Comparison of ENCODE assay signal across 30 cellular contexts in genomic region chr1:227213426-227213825, GRCh38.
"Had no signal": no experiment of that assay in that cellular context is flagged by ENCODE, and none has a peak within 500 bp of the region (broad histone marks: within the 10 kb centered on the region; RNA-seq: fewer than 3 reads in every experiment).

No MANE protein-coding gene starts in this region.

- H3K4me1 ChIP-seq: colonic mucosa, esophagus squamous epithelium, gastroesophageal sphincter had no signal

- H3K36me3 Mint-ChIP-seq: activated CD4-positive, alpha-beta memory T cell treated with anti-CD3 and anti-CD28 coated beads for 36 hours; activated CD8-positive, alpha-beta memory T cell treated with anti-CD3 and anti-CD28 coated beads, Interleukin-2, amount 10 ng/mL, durations not matched to agents 7 days and 5 days; activated naive CD4-positive, alpha-beta T cell treated with anti-CD3 and anti-CD28 coated beads, Interleukin-2, amount 50 U/mL, for 24 hours; activated naive CD8-positive, alpha-beta T cell treated with anti-CD3 and anti-CD28 coated beads for 36 hours had no signal

- H3K4me3 Mint-ChIP-seq: activated CD4-positive, alpha-beta memory T cell treated with anti-CD3 and anti-CD28 coated beads for 36 hours; activated CD4-positive, alpha-beta T cell treated with anti-CD3 and anti-CD28 coated beads for 36 hours; activated CD4-positive, alpha-beta T cell treated with anti-CD3 and anti-CD28 coated beads, Interleukin-2, amount 10 ng/mL, durations not matched to agents 24 days and 14 days; activated CD8-positive, alpha-beta memory T cell treated with anti-CD3 and anti-CD28 coated beads, Interleukin-2, amount 10 ng/mL, durations not matched to agents 7 days and 5 days; activated CD8-positive, alpha-beta T cell treated with anti-CD3 and anti-CD28 coated beads, Interleukin-2, amount 10 ng/mL, durations not matched to agents 7 days and 5 days; activated naive CD4-positive, alpha-beta T cell treated with anti-CD3 and anti-CD28 coated beads for 36 hours; activated naive CD4-positive, alpha-beta T cell treated with anti-CD3 and anti-CD28 coated beads, Interleukin-2, amount 50 U/mL, for 24 hours; activated naive CD8-positive, alpha-beta T cell treated with anti-CD3 and anti-CD28 coated beads for 36 hours; activated naive CD8-positive, alpha-beta T cell treated with anti-CD3 and anti-CD28 coated beads, Interleukin-2, amount 50 U/mL, for 24 hours; activated T-helper 1 cell treated with anti-CD3 and anti-CD28 coated beads, Interleukin-12 subunit alpha, Interleukin-12 subunit beta, Interleukin-2, Interleukin-4 antibody, amounts not matched to agents 30 ng/mL and 10 ng/mL and 1 ng/mL, durations not matched to agents 14 hours and 24 hours and 36 hours; effector memory CD8-positive, alpha-beta T cell had no signal

- ATAC-seq: activated CD4-positive, alpha-beta T cell treated with anti-CD3 and anti-CD28 coated beads for 36 hours; activated CD8-positive, alpha-beta memory T cell treated with anti-CD3 and anti-CD28 coated beads, Interleukin-2, amount 10 ng/mL, durations not matched to agents 7 days and 5 days; activated CD8-positive, alpha-beta T cell treated with anti-CD3 and anti-CD28 coated beads, Interleukin-2, amount 10 ng/mL, durations not matched to agents 7 days and 5 days; activated naive CD8-positive, alpha-beta T cell treated with anti-CD3 and anti-CD28 coated beads, Interleukin-2, amount 50 U/mL, for 24 hours; body of pancreas; effector memory CD8-positive, alpha-beta T cell; gastroesophageal sphincter had no signal

- H3K27ac ChIP-seq: adrenal gland, body of pancreas, colonic mucosa, esophagus squamous epithelium, gastroesophageal sphincter had no signal

- H3K9me3 ChIP-seq: adrenal gland, body of pancreas, colonic mucosa, esophagus squamous epithelium, gastroesophageal sphincter had no signal

- DNase-seq: activated CD4-positive, alpha-beta memory T cell treated with anti-CD3 and anti-CD28 coated beads for 36 hours; activated CD4-positive, alpha-beta T cell treated with anti-CD3 and anti-CD28 coated beads for 36 hours; activated CD4-positive, alpha-beta T cell treated with anti-CD3 and anti-CD28 coated beads, Interleukin-2, amount 10 ng/mL, durations not matched to agents 24 days and 14 days; activated CD4-positive, CD25-positive, alpha-beta regulatory T cell; activated CD4-positive, CD25-positive, alpha-beta regulatory T cell treated with anti-CD3 and anti-CD28 coated beads, Interleukin-2, amount 50 U/mL, for 72 hours; activated CD8-positive, alpha-beta memory T cell treated with anti-CD3 and anti-CD28 coated beads, Interleukin-2, amount 10 ng/mL, durations not matched to agents 7 days and 5 days; activated CD8-positive, alpha-beta memory T cell treated with anti-CD3 and anti-CD28 coated beads, Interleukin-2, amount 50 U/mL, for 4 hours; activated CD8-positive, alpha-beta T cell treated with anti-CD3 and anti-CD28 coated beads, Interleukin-2, amount 10 ng/mL, durations not matched to agents 7 days and 5 days; activated effector memory CD4-positive, alpha-beta T cell treated with anti-CD3 and anti-CD28 coated beads, Interleukin-2, amount 50 U/mL, for 16 hours; activated naive CD4-positive, alpha-beta T cell treated with anti-CD3 and anti-CD28 coated beads for 36 hours; activated naive CD8-positive, alpha-beta T cell treated with anti-CD3 and anti-CD28 coated beads for 36 hours; activated naive CD8-positive, alpha-beta T cell treated with anti-CD3 and anti-CD28 coated beads, Interleukin-2, amount 50 U/mL, for 24 hours; activated T-cell treated with anti-CD3 and anti-CD28 coated beads, Interleukin-2, amount 50 U/mL, for 1 hour; activated T-cell treated with anti-CD3 and anti-CD28 coated beads, Interleukin-2, amount 50 U/mL, for 48 hours; adrenal gland; amygdala; aorta; body of pancreas; caudate nucleus; colonic mucosa; effector CD4-positive, alpha-beta T cell; effector memory CD8-positive, alpha-beta T cell; esophagus squamous epithelium; foreskin melanocyte; hippocampal formation; T-helper 2 cell had no signal

- H3K27me3 ChIP-seq: adrenal gland, body of pancreas, colonic mucosa, esophagus squamous epithelium, gastroesophageal sphincter had no signal

- H3K27ac Mint-ChIP-seq: activated CD4-positive, alpha-beta memory T cell treated with anti-CD3 and anti-CD28 coated beads for 36 hours; activated CD4-positive, alpha-beta T cell treated with anti-CD3 and anti-CD28 coated beads for 36 hours; activated CD4-positive, alpha-beta T cell treated with anti-CD3 and anti-CD28 coated beads, Interleukin-2, amount 10 ng/mL, durations not matched to agents 24 days and 14 days; activated CD8-positive, alpha-beta memory T cell treated with anti-CD3 and anti-CD28 coated beads, Interleukin-2, amount 10 ng/mL, durations not matched to agents 7 days and 5 days; activated CD8-positive, alpha-beta T cell treated with anti-CD3 and anti-CD28 coated beads, Interleukin-2, amount 10 ng/mL, durations not matched to agents 7 days and 5 days; activated naive CD4-positive, alpha-beta T cell treated with anti-CD3 and anti-CD28 coated beads for 36 hours; activated naive CD4-positive, alpha-beta T cell treated with anti-CD3 and anti-CD28 coated beads, Interleukin-2, amount 50 U/mL, for 24 hours; activated naive CD8-positive, alpha-beta T cell treated with anti-CD3 and anti-CD28 coated beads for 36 hours; activated naive CD8-positive, alpha-beta T cell treated with anti-CD3 and anti-CD28 coated beads, Interleukin-2, amount 50 U/mL, for 24 hours; activated T-helper 1 cell treated with anti-CD3 and anti-CD28 coated beads, Interleukin-12 subunit alpha, Interleukin-12 subunit beta, Interleukin-2, Interleukin-4 antibody, amounts not matched to agents 30 ng/mL and 10 ng/mL and 1 ng/mL, durations not matched to agents 14 hours and 24 hours and 36 hours; activated T-helper 2 cell treated with anti-CD3 and anti-CD28 coated beads, Interferon-gamma antibody, Interleukin-2, Interleukin-4, amounts not matched to agents 10 μg/mL and 5 μg/mL and 100 μg/mL, durations not matched to agents 14 hours and 24 hours and 36 hours; effector memory CD8-positive, alpha-beta T cell had no signal

- H3K36me3 ChIP-seq: adrenal gland, colonic mucosa, esophagus squamous epithelium had no signal

- H3K4me1 Mint-ChIP-seq: activated CD4-positive, alpha-beta T cell treated with anti-CD3 and anti-CD28 coated beads for 36 hours; activated CD4-positive, alpha-beta T cell treated with anti-CD3 and anti-CD28 coated beads, Interleukin-2, amount 10 ng/mL, durations not matched to agents 24 days and 14 days; activated CD8-positive, alpha-beta memory T cell treated with anti-CD3 and anti-CD28 coated beads, Interleukin-2, amount 10 ng/mL, durations not matched to agents 7 days and 5 days; activated naive CD4-positive, alpha-beta T cell treated with anti-CD3 and anti-CD28 coated beads, Interleukin-2, amount 50 U/mL, for 24 hours; activated naive CD8-positive, alpha-beta T cell treated with anti-CD3 and anti-CD28 coated beads for 36 hours; activated naive CD8-positive, alpha-beta T cell treated with anti-CD3 and anti-CD28 coated beads, Interleukin-2, amount 50 U/mL, for 24 hours had no signal

- H3K4me3 ChIP-seq: adrenal gland, body of pancreas, colonic mucosa, esophagus squamous epithelium, gastroesophageal sphincter had no signal

- H3K9me3 Mint-ChIP-seq: activated CD4-positive, alpha-beta memory T cell treated with anti-CD3 and anti-CD28 coated beads for 36 hours; activated CD4-positive, alpha-beta T cell treated with anti-CD3 and anti-CD28 coated beads, Interleukin-2, amount 10 ng/mL, durations not matched to agents 24 days and 14 days; activated naive CD4-positive, alpha-beta T cell treated with anti-CD3 and anti-CD28 coated beads for 36 hours; activated naive CD4-positive, alpha-beta T cell treated with anti-CD3 and anti-CD28 coated beads, Interleukin-2, amount 50 U/mL, for 24 hours; activated naive CD8-positive, alpha-beta T cell treated with anti-CD3 and anti-CD28 coated beads, Interleukin-2, amount 50 U/mL, for 24 hours; activated T-helper 1 cell treated with anti-CD3 and anti-CD28 coated beads, Interleukin-12 subunit alpha, Interleukin-12 subunit beta, Interleukin-2, Interleukin-4 antibody, amounts not matched to agents 30 ng/mL and 10 ng/mL and 1 ng/mL, durations not matched to agents 14 hours and 24 hours and 36 hours; activated T-helper 2 cell treated with anti-CD3 and anti-CD28 coated beads, Interferon-gamma antibody, Interleukin-2, Interleukin-4, amounts not matched to agents 10 μg/mL and 5 μg/mL and 100 μg/mL, durations not matched to agents 14 hours and 24 hours and 36 hours; effector memory CD8-positive, alpha-beta T cell had no signal
